5 cellular contexts compared by ENCODE assay signal in genomic region chr2:170550501-170550900, GRCh38.
"Had no signal": no experiment of that assay in that cellular context is flagged by ENCODE, and none has a peak within 500 bp of the region (broad histone marks: within the 10 kb centered on the region; RNA-seq: fewer than 3 reads in every experiment).

No MANE protein-coding gene starts in this region.

- H3K4me3 ChIP-seq: GM23338 had no signal

- H3K27ac ChIP-seq: HL-60 had no signal

- ATAC-seq: GM23338, HepG2 had no signal

- H3K4me2 ChIP-seq: GM23338 had no signal

- DNase-seq: H9, HCEC 1CT had no signal
